In genomic region chr6:90226257-90226656, GRCh38 we compare ENCODE assay signal across 2 cellular contexts.
TF ChIP-seq lines count a peak whose summit lies in the region.

No MANE protein-coding gene starts in this region.

TF ChIP-seq in SK-N-SH treated with all-trans-retinoic acid at 6 μM for 48 hours, 23 proteins besides CTCF, POLR2A, EP300 and RAD21 (continued from another document):
- TF ChIP-seq TSHZ2 (CRISPR knock-in tag; IDR thresholded peaks at IDR 0.05) (no peak), RARB (CRISPR knock-in tag; IDR thresholded peaks at IDR 0.05) (no peak), PPARA (CRISPR knock-in tag; IDR thresholded peaks at IDR 0.05; ENCODE audit: borderline replicate concordance) (no peak), ISL1 (CRISPR knock-in tag; IDR thresholded peaks at IDR 0.05) (no peak), SNAI2 (CRISPR knock-in tag; IDR thresholded peaks at IDR 0.05) (no peak)

TF ChIP-seq in SK-N-SH, 30 proteins besides CTCF, POLR2A, EP300 and RAD21 (continued from another document):
- TF ChIP-seq IRF3 (IDR thresholded peaks at IDR 0.05; ENCODE audit: low read depth, low read length) = no peak
- no peak for TF ChIP-seq FOXJ3 (CRISPR knock-in tag; IDR thresholded peaks at IDR 0.05)
- TF ChIP-seq GATA2 (CRISPR knock-in tag; IDR thresholded peaks at IDR 0.05) = no peak
- no peak for TF ChIP-seq RXRA (IDR thresholded peaks at IDR 0.05; ENCODE audit: borderline replicate concordance, low read depth)
- no peak for TF ChIP-seq RCOR1 (IDR thresholded peaks at IDR 0.05; ENCODE audit: low read length)
- TF ChIP-seq ZBTB33 (IDR thresholded peaks at IDR 0.05; ENCODE audit: borderline replicate concordance, low read depth) = no peak
- no peak for TF ChIP-seq MEF2A (IDR thresholded peaks at IDR 0.05; ENCODE audit: borderline replicate concordance, low read depth)
- TF ChIP-seq MXI1 (IDR thresholded peaks at IDR 0.05; ENCODE audit: low read depth, low read length) = no peak
- TF ChIP-seq POLR2AphosphoS5 (IDR thresholded peaks at IDR 0.05; ENCODE audit: low read depth, low read length) = no peak
- no peak for TF ChIP-seq FOXM1 (IDR thresholded peaks at IDR 0.05; ENCODE audit: low read depth)
- no peak for TF ChIP-seq YY1 (IDR thresholded peaks at IDR 0.05; ENCODE audit: low read depth)
